ENCODE assay signal across 15 cellular contexts in the genomic region with DNA sequence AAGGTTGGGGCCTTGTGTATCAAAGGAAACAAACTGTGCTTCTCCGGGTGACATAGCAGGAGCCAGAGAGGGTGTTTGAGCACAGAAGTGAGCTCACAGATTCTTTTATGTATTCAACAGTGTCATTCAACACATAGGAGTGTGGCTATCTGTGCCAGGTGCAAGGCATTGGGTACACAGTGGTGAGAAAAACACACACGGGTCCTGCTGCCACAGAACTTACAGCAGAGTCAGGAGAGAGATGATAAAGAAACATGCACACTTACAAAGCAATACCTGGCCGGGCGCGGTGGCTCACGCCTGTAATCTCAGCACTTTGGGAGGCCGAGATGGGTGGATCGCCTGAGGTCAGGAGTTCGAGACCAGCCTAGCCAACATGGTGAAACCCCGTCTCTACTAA.
"Had no signal": no experiment of that assay in that cellular context is flagged by ENCODE, and none has a peak within 500 bp of the region (broad histone marks: within the 10 kb centered on the region; RNA-seq: fewer than 3 reads in every experiment).

No MANE protein-coding gene starts in this region.

- H3K27me3 Mint-ChIP-seq: naive B cell had no signal

- ATAC-seq: gastroesophageal sphincter had no signal

- H3K27ac Mint-ChIP-seq: activated naive CD4-positive, alpha-beta T cell treated with anti-CD3 and anti-CD28 coated beads, Interleukin-2, amount 10 ng/mL, durations not matched to agents 7 days and 5 days; endodermal cell had no signal

- H3K36me3 Mint-ChIP-seq: activated naive CD4-positive, alpha-beta T cell treated with anti-CD3 and anti-CD28 coated beads, Interleukin-2, amount 10 ng/mL, durations not matched to agents 7 days and 5 days had no signal

- DNase-seq: activated CD4-positive, alpha-beta T cell treated with anti-CD3 and anti-CD28 coated beads, Interleukin-2, amount 50 U/mL, for 48 hours; activated CD4-positive, CD25-positive, alpha-beta regulatory T cell; activated naive CD4-positive, alpha-beta T cell treated with anti-CD3 and anti-CD28 coated beads, Interleukin-2, amount 10 ng/mL, durations not matched to agents 7 days and 5 days; activated T-cell treated with anti-CD3 and anti-CD28 coated beads, Interleukin-2, amount 50 U/mL, for 48 hours; cerebellar nuclear complex; endodermal cell; kidney; retina; stimulated activated CD4-positive, alpha-beta T cell treated with anti-CD3 and anti-CD28 coated beads, Interleukin-4, amount 100 ng/mL, for 1 hour; stimulated activated naive CD8-positive, alpha-beta T cell treated with anti-CD3 and anti-CD28 coated beads, Interleukin-15, Interleukin-2, amounts not matched to agents 100 U/mL and 50 U/mL, for 24 hours; T-helper 17 cell; thyroid gland; upper lobe of right lung had no signal

- H3K4me3 Mint-ChIP-seq: activated naive CD4-positive, alpha-beta T cell treated with anti-CD3 and anti-CD28 coated beads, Interleukin-2, amount 10 ng/mL, durations not matched to agents 7 days and 5 days; endodermal cell; T-helper 17 cell had no signal

- H3K4me1 Mint-ChIP-seq: endodermal cell had no signal
